ENCODE assay signal across 1 cellular context in genomic region chr17:43211123-43211479, GRCh38.
TF ChIP-seq lines count a peak whose summit lies in the region.

No MANE protein-coding gene starts in this region.

TF ChIP-seq in K562, 482 proteins besides CTCF, POLR2A, EP300 and RAD21:
- TF ChIP-seq CLOCK (CRISPR knock-in tag; IDR thresholded peaks at IDR 0.05; ENCODE audit: borderline replicate concordance) (no peak), HCFC1 (IDR thresholded peaks at IDR 0.05; ENCODE audit: low read depth, low read length) (no peak), STAT6 (CRISPR knock-in tag; IDR thresholded peaks at IDR 0.05) (no peak)
